In genomic region chr9:137167752-137168574, GRCh38 we compare ENCODE assay signal across 10 cellular contexts. TPM values are rescaled to one million over a fixed set of nuclear protein-coding genes. Genes with fewer than 3 reads are reported as not detected.
A peak's percentile ranks its signal among the peaks of the same experiment; 100 is the strongest.
DNase-seq lines count a peak whose midpoint lies in the region; ATAC-seq and TF ChIP-seq lines count a peak whose summit lies in the region.
"Had no signal": no experiment of that assay in that cellular context is flagged by ENCODE, and none has a peak within 500 bp of the region (broad histone marks: within the 10 kb centered on the region; RNA-seq: fewer than 3 reads in every experiment).

No MANE protein-coding gene starts in this region.

- DNase-seq in DMS53 (lab: John Stamatoyannopoulos, UW) (peak; percentile 91), LNCaP clone FGC (ENCODE audit: low read depth) (peak; percentile 52), WERI-Rb-1 (peak; percentile 82), NCI-H446 (lab: John Stamatoyannopoulos, UW) (no peak), tibial nerve (ENCODE audit: low spot score in 2 of 2) (no peak), DMS153 treated with DMSO at 0.1 percent for 48 hours (lab: John Stamatoyannopoulos, UW; ENCODE audit: unreplicated experiment) (no peak)
- DNase-seq in naive thymus-derived CD8-positive, alpha-beta T cell: no peak
- DNase-seq: activated CD4-positive, alpha-beta memory T cell treated with anti-CD3 and anti-CD28 coated beads, Interleukin-2, amount 10 ng/mL, durations not matched to agents 7 days and 5 days had no signal

- H3K4me1 Mint-ChIP-seq in naive thymus-derived CD8-positive, alpha-beta T cell: peaks cover 3 to 8% (median 5%) of the 10 kb centered on the region in 4 donors

- H3K4me3 ChIP-seq in LNCaP clone FGC (ENCODE audit: low read depth, low read length): peak overlapping the region; percentile 64
- peak overlapping the region; percentile 48 for H3K4me3 ChIP-seq in WERI-Rb-1 (ENCODE audit: low read depth, low read length)
- peak overlapping the region in 2 of 4 donors; percentile 22 to 41 for H3K4me3 ChIP-seq in tibial nerve

- H3K27ac ChIP-seq in WERI-Rb-1 (no peak overlapping the region), tibial nerve (no peak overlapping the region)

- peaks cover 5 to 55% (median 12%) of the 10 kb centered on the region in 5 donors for H3K27me3 Mint-ChIP-seq in naive thymus-derived CD8-positive, alpha-beta T cell

- WGBS in tibial nerve, 2 donors: 1 to 3% methylated on average over 16 to 42 of the region's 57 CpGs

- no peak for TF ChIP-seq POLR2A in tibial nerve (IDR thresholded peaks at IDR 0.05)

- H3K36me3 ChIP-seq in WERI-Rb-1 (no peaks in the 10 kb centered on the region), tibial nerve (no peaks in the 10 kb centered on the region)

- H3K4me3 Mint-ChIP-seq in naive thymus-derived CD8-positive, alpha-beta T cell: peak overlapping the region in 4 of 10 donors; percentile 45 to 60 (median 56)

- peak; percentile 21 to 35 for ATAC-seq in naive thymus-derived CD8-positive, alpha-beta T cell
- ATAC-seq in HG03108 (IDR thresholded peaks at IDR 0.05; ENCODE audit: unreplicated experiment): no peak

- peaks cover 0 to 42% (median 20%) of the 10 kb centered on the region in 4 donors for H3K4me1 ChIP-seq in tibial nerve

- TF ChIP-seq EP300 in tibial nerve (IDR thresholded peaks at IDR 0.05): no peak

- H3K36me3 Mint-ChIP-seq in naive thymus-derived CD8-positive, alpha-beta T cell: peaks cover 0 to 2% (median 0%) of the 10 kb centered on the region in 3 donors

- POLR2A ChIA-PET in naive thymus-derived CD8-positive, alpha-beta T cell (lab: Charles Lee): interaction anchor here (0.9 to 1.3 kb wide), 2 partner anchors 20 to 81 kb away, joined by 3 read pairs; partner anchors contain the start of gene MAN1B1

- no peaks in the 10 kb centered on the region for H3K9me3 ChIP-seq in WERI-Rb-1 (ENCODE audit: severe bottlenecking)
- H3K9me3 ChIP-seq in tibial nerve: no peaks in the 10 kb centered on the region

- H3K9me3 Mint-ChIP-seq in naive thymus-derived CD8-positive, alpha-beta T cell: peaks cover 0 to 4% (median 0%) of the 10 kb centered on the region in 9 donors
- H3K9me3 Mint-ChIP-seq: activated CD4-positive, alpha-beta memory T cell treated with anti-CD3 and anti-CD28 coated beads, Interleukin-2, amount 10 ng/mL, durations not matched to agents 7 days and 5 days had no signal

- H3K27ac Mint-ChIP-seq in naive thymus-derived CD8-positive, alpha-beta T cell: no peak overlapping the region
- H3K27ac Mint-ChIP-seq: activated CD4-positive, alpha-beta memory T cell treated with anti-CD3 and anti-CD28 coated beads, Interleukin-2, amount 10 ng/mL, durations not matched to agents 7 days and 5 days had no signal

- TF ChIP-seq CTCF in LNCaP clone FGC (IDR thresholded peaks at IDR 0.05; ENCODE audit: control insufficient read depth, extremely low read depth, insufficient read depth) (no peak), WERI-Rb-1 (IDR thresholded peaks at IDR 0.05; ENCODE audit: low read depth, low read length) (no peak), tibial nerve (IDR thresholded peaks at IDR 0.05) (no peak)

- no peaks in the 10 kb centered on the region for H3K27me3 ChIP-seq in WERI-Rb-1 (ENCODE audit: insufficient read depth, low read depth, severe bottlenecking)
- H3K27me3 ChIP-seq in tibial nerve: peaks cover 9 to 77% of the 10 kb centered on the region in 2 donors

RNA-seq across cellular contexts. Expression of gene LRRC26, which starts 1.9 kb away (rescaled TPM):
- not detected for total RNA-seq in naive thymus-derived CD8-positive, alpha-beta T cell
- not detected for polyA plus RNA-seq in naive thymus-derived CD8-positive, alpha-beta T cell
- total RNA-seq in tibial nerve: not detected
- total RNA-seq: activated CD4-positive, alpha-beta memory T cell treated with anti-CD3 and anti-CD28 coated beads, Interleukin-2, amount 10 ng/mL, durations not matched to agents 7 days and 5 days; pulmonary artery endothelial cell had no signal

RNA-seq across cellular contexts. Expression of gene TMEM210, which starts 3.9 kb away (rescaled TPM):
- total RNA-seq in naive thymus-derived CD8-positive, alpha-beta T cell: not detected
- polyA plus RNA-seq in naive thymus-derived CD8-positive, alpha-beta T cell: not detected
- not detected for total RNA-seq in tibial nerve
- total RNA-seq: activated CD4-positive, alpha-beta memory T cell treated with anti-CD3 and anti-CD28 coated beads, Interleukin-2, amount 10 ng/mL, durations not matched to agents 7 days and 5 days; pulmonary artery endothelial cell had no signal

RNA-seq across cellular contexts. Expression of gene ANAPC2, which starts 20.4 kb away (rescaled TPM):
- 100 to 1,000 TPM; 143 to 146 TPM for total RNA-seq in naive thymus-derived CD8-positive, alpha-beta T cell
- 1 to 10 TPM; 3.4 to 5.9 (median 4.3) TPM for polyA plus RNA-seq in naive thymus-derived CD8-positive, alpha-beta T cell
- total RNA-seq in tibial nerve: 10 to 100 TPM; 41.6 to 73.0 (median 58.9) TPM

RNA-seq across cellular contexts. Expression of gene SSNA1, which starts 20.5 kb away (rescaled TPM):
- total RNA-seq in naive thymus-derived CD8-positive, alpha-beta T cell: 10 to 100 TPM; 39.2 to 43.4 TPM
- 100 to 1,000 TPM in 2 of 3 donors, 10 to 100 TPM in 1; 97.8 to 123 (median 119) TPM for polyA plus RNA-seq in naive thymus-derived CD8-positive, alpha-beta T cell
- 10 to 100 TPM; 37.3 to 73.9 (median 53.5) TPM for total RNA-seq in tibial nerve

RNA-seq across cellular contexts. Expression of gene GRIN1, which starts 29.0 kb away (rescaled TPM):
- total RNA-seq in naive thymus-derived CD8-positive, alpha-beta T cell: not detected
- polyA plus RNA-seq in naive thymus-derived CD8-positive, alpha-beta T cell: not detected
- under 1 TPM in 1 of 4 donors, not detected in 3; 0.21 TPM for total RNA-seq in tibial nerve

Comparison
In these comparisons a context has a peak if more than half of its experiments do, and no peak if none do; other contexts are left out.
1. DNase-seq: peak in DMS53 (single experiment), LNCaP clone FGC (single experiment) and WERI-Rb-1 (single experiment); none in naive thymus-derived CD8-positive, alpha-beta T cell (0 of 10), NCI-H446 (0 of 2), tibial nerve (0 of 2) and DMS153 treated with DMSO at 0.1 percent for 48 hours (single experiment).